ENCODE assay signal across 9 cellular contexts in genomic region chr12:64687816-64688599, GRCh38.
A peak's percentile ranks its signal among the peaks of the same experiment; 100 is the strongest.
DNase-seq lines count a peak whose midpoint lies in the region; ATAC-seq and TF ChIP-seq lines count a peak whose summit lies in the region.
"Had no signal": no experiment of that assay in that cellular context is flagged by ENCODE, and none has a peak within 500 bp of the region (broad histone marks: within the 10 kb centered on the region; RNA-seq: fewer than 3 reads in every experiment).

No MANE protein-coding gene starts in this region.

- H3K36me3 ChIP-seq in thoracic aorta = peaks cover 19% of the 10 kb centered on the region

- TF ChIP-seq CTCF in thoracic aorta (IDR thresholded peaks at IDR 0.05) = no peak

- H3K27me3 Mint-ChIP-seq in activated T-cell treated with anti-CD3 and anti-CD28 coated beads, Interleukin-2, amount 50 U/mL, for 4 hours (ENCODE audit: low read depth) = no peaks in the 10 kb centered on the region
- H3K27me3 Mint-ChIP-seq in activated T-helper 17 cell treated with anti-CD3 and anti-CD28 coated beads, Interleukin-2, amount 50 U/mL, for 72 hours = no peaks in the 10 kb centered on the region
- H3K27me3 Mint-ChIP-seq in immature natural killer cell (ENCODE audit: low read depth in 3 of 3) = peaks cover 7 to 15% (median 9%) of the 10 kb centered on the region in 3 donors

- no peaks in the 10 kb centered on the region for H3K27me3 ChIP-seq in thoracic aorta (replicated peaks; ENCODE audit: insufficient read depth)

- H3K27ac Mint-ChIP-seq in activated T-helper 17 cell treated with anti-CD3 and anti-CD28 coated beads, Interleukin-2, amount 50 U/mL, for 72 hours = peak overlapping the region; percentile 86
- H3K27ac Mint-ChIP-seq in immature natural killer cell = peak overlapping the region; percentile 73 to 89 (median 86)

- H3K9me3 Mint-ChIP-seq in activated T-cell treated with anti-CD3 and anti-CD28 coated beads, Interleukin-2, amount 50 U/mL, for 4 hours = no peaks in the 10 kb centered on the region
- no peaks in the 10 kb centered on the region for H3K9me3 Mint-ChIP-seq in activated T-helper 17 cell treated with anti-CD3 and anti-CD28 coated beads, Interleukin-2, amount 50 U/mL, for 72 hours
- no peaks in the 10 kb centered on the region for H3K9me3 Mint-ChIP-seq in immature natural killer cell

- no peak overlapping the region for H3K4me3 ChIP-seq in thoracic aorta

- H3K27ac ChIP-seq in thoracic aorta = peak overlapping the region; percentile 17 to 49

- H3K4me3 Mint-ChIP-seq in activated T-cell treated with anti-CD3 and anti-CD28 coated beads, Interleukin-2, amount 50 U/mL, for 4 hours = peak overlapping the region; percentile 25
- H3K4me3 Mint-ChIP-seq in activated T-helper 17 cell treated with anti-CD3 and anti-CD28 coated beads, Interleukin-2, amount 50 U/mL, for 72 hours = peak overlapping the region; percentile 74
- H3K4me3 Mint-ChIP-seq in immature natural killer cell = peak overlapping the region in 2 of 5 donors; percentile 5 to 50

- H3K4me1 ChIP-seq in thoracic aorta (ENCODE audit: control insufficient read depth in 1 of 2, low read depth in 2 of 2) = peaks cover 20 to 58% of the 10 kb centered on the region in 2 donors

- DNase-seq in activated T-cell treated with anti-CD3 and anti-CD28 coated beads, Interleukin-2, amount 50 U/mL, for 4 hours = no peak
- DNase-seq in activated T-cell treated with anti-CD3 and anti-CD28 coated beads, Interleukin-2, amount 50 U/mL, for 1 hour = no peak
- DNase-seq in immature natural killer cell = no peak
- DNase-seq in thoracic aorta (ENCODE audit: low spot score) = no peak
- no peak for DNase-seq in NCI-H1417 (lab: John Stamatoyannopoulos, UW)
- DNase-seq in mesenteric fat pad (ENCODE audit: low spot score) = no peak
- DNase-seq in middle frontal gyrus (ENCODE audit: extremely low spot score, low spot score) = no peak

- H3K4me1 Mint-ChIP-seq in activated T-cell treated with anti-CD3 and anti-CD28 coated beads, Interleukin-2, amount 50 U/mL, for 4 hours (ENCODE audit: low read depth) = peaks cover 73% of the 10 kb centered on the region
- peaks cover 49% of the 10 kb centered on the region for H3K4me1 Mint-ChIP-seq in activated T-helper 17 cell treated with anti-CD3 and anti-CD28 coated beads, Interleukin-2, amount 50 U/mL, for 72 hours
- H3K4me1 Mint-ChIP-seq in immature natural killer cell = peaks cover 60 to 77% of the 10 kb centered on the region in 2 donors

- H3K9me3 ChIP-seq in thoracic aorta = no peaks in the 10 kb centered on the region

- peak in 1 of 2 donors; percentile 19 for ATAC-seq in activated T-cell treated with anti-CD3 and anti-CD28 coated beads, Interleukin-2, amount 50 U/mL, for 4 hours
- ATAC-seq in activated T-helper 17 cell treated with anti-CD3 and anti-CD28 coated beads, Interleukin-2, amount 50 U/mL, for 72 hours (replicated peaks) = no peak
- ATAC-seq in thoracic aorta (ENCODE audit: insufficient number of reproducible peaks, low FRiP score, low read depth) = no peak
- ATAC-seq: HCT116 had no signal

- H3K36me3 Mint-ChIP-seq in activated T-cell treated with anti-CD3 and anti-CD28 coated beads, Interleukin-2, amount 50 U/mL, for 4 hours (ENCODE audit: insufficient read depth) = peaks cover 38% of the 10 kb centered on the region
- H3K36me3 Mint-ChIP-seq in activated T-helper 17 cell treated with anti-CD3 and anti-CD28 coated beads, Interleukin-2, amount 50 U/mL, for 72 hours (ENCODE audit: low read depth) = peaks cover 76% of the 10 kb centered on the region
- H3K36me3 Mint-ChIP-seq in immature natural killer cell = peaks cover 25 to 49% (median 29%) of the 10 kb centered on the region in 3 donors
